In the genomic region with DNA sequence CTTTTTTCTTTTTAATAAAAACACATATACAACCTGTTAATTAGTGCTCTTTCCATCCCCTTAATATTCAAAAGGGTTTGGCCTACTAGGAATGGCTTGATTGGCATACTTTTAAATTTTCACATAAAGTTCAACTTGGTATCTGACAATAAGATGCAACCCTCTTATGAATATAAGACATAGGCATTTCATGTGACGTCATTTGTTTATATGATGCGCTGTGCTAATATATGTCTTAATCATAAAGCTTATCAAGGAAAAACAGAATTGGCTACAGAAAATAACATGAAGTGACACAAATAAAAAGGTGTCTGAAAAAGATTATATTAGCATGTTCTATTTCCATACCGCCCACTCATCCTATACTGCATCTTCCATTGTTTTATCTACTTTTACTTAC, we compare ENCODE assay signal across 31 cellular contexts.
"Had no signal": no experiment of that assay in that cellular context is flagged by ENCODE, and none has a peak within 500 bp of the region (broad histone marks: within the 10 kb centered on the region; RNA-seq: fewer than 3 reads in every experiment).

No MANE protein-coding gene starts in this region.

- H3K9me3 ChIP-seq: body of pancreas, breast epithelium had no signal

- FAIRE-seq: astrocyte, TTC549 had no signal

- DNase-seq: activated B cell treated with CpG ODN at 0.5 μM for 24 hours; activated CD4-positive, alpha-beta memory T cell treated with anti-CD3 and anti-CD28 coated beads for 36 hours; activated CD4-positive, alpha-beta T cell treated with anti-CD3 and anti-CD28 coated beads for 4 hours; activated CD4-positive, alpha-beta T cell treated with anti-CD3 and anti-CD28 coated beads, Interleukin-2, amount 10 ng/mL, durations not matched to agents 24 days and 14 days; activated CD4-positive, alpha-beta T cell treated with anti-CD3 and anti-CD28 coated beads, Interleukin-2, amount 50 U/mL, for 1 hour; activated CD4-positive, alpha-beta T cell treated with anti-CD3 and anti-CD28 coated beads, Interleukin-2, amount 50 U/mL, for 4 hours; activated CD4-positive, CD25-positive, alpha-beta regulatory T cell treated with anti-CD3 and anti-CD28 coated beads, Interleukin-2, amount 50 U/mL, for 72 hours; activated CD8-positive, alpha-beta memory T cell treated with anti-CD3 and anti-CD28 coated beads, Interleukin-2, amount 50 U/mL, for 4 hours; activated CD8-positive, alpha-beta T cell treated with anti-CD3 and anti-CD28 coated beads for 36 hours; activated effector memory CD4-positive, alpha-beta T cell treated with anti-CD3 and anti-CD28 coated beads, Interleukin-2, amount 50 U/mL, for 16 hours; activated naive CD4-positive, alpha-beta T cell treated with anti-CD3 and anti-CD28 coated beads, Interleukin-2, amount 10 ng/mL, durations not matched to agents 7 days and 5 days; activated naive CD4-positive, alpha-beta T cell treated with Interleukin-2 at 50 U/mL for 16 hours; activated naive CD8-positive, alpha-beta T cell treated with anti-CD3 and anti-CD28 coated beads, Interleukin-2, amount 10 ng/mL, durations not matched to agents 7 days and 5 days; activated naive CD8-positive, alpha-beta T cell treated with anti-CD3 and anti-CD28 coated beads, Interleukin-2, amount 50 U/mL, for 24 hours; activated T-cell treated with anti-CD3 and anti-CD28 coated beads for 4 hours; activated T-cell treated with anti-CD3 and anti-CD28 coated beads, Interleukin-2, amount 50 U/mL, for 1 hour; activated T-cell treated with anti-CD3 and anti-CD28 coated beads, Interleukin-2, amount 50 U/mL, for 4 hours; activated T-cell treated with anti-CD3 and anti-CD28 coated beads, Interleukin-2, amount 50 U/mL, for 72 hours; amniotic stem cell; aorta; body of pancreas; brain microvascular endothelial cell; central memory CD4-positive, alpha-beta T cell; T-helper 1 cell; T-helper 2 cell; T-helper 9 cell had no signal

- H3K36me3 ChIP-seq: brain microvascular endothelial cell, breast epithelium had no signal

- H3K4me1 ChIP-seq: body of pancreas, breast epithelium had no signal

- ATAC-seq: activated CD8-positive, alpha-beta T cell treated with anti-CD3 and anti-CD28 coated beads for 36 hours; activated naive CD8-positive, alpha-beta T cell treated with anti-CD3 and anti-CD28 coated beads, Interleukin-2, amount 50 U/mL, for 24 hours; activated T-cell treated with anti-CD3 and anti-CD28 coated beads, Interleukin-2, amount 50 U/mL, for 4 hours; activated T-cell treated with anti-CD3 and anti-CD28 coated beads, Interleukin-2, amount 50 U/mL, for 72 hours; activated T-helper 17 cell treated with anti-CD3 and anti-CD28 coated beads, Interleukin-2, amount 50 U/mL, for 72 hours; body of pancreas had no signal

- H3K27me3 ChIP-seq: body of pancreas, brain microvascular endothelial cell, breast epithelium had no signal

- H3K4me3 ChIP-seq: body of pancreas, breast epithelium had no signal

- H3K27ac ChIP-seq: body of pancreas, brain microvascular endothelial cell, breast epithelium, VCaP had no signal
